Comparison of ENCODE assay signal across 13 cellular contexts in genomic region chr16:66611911-66612310, GRCh38. TPM values are rescaled to one million over a fixed set of nuclear protein-coding genes. Genes with fewer than 3 reads are reported as not detected.
"Had no signal": no experiment of that assay in that cellular context is flagged by ENCODE, and none has a peak within 500 bp of the region (broad histone marks: within the 10 kb centered on the region; RNA-seq: fewer than 3 reads in every experiment).

No MANE protein-coding gene starts in this region.

RNA-seq across cellular contexts. Expression of gene CMTM2, which starts 32.6 kb away (rescaled TPM):
- total RNA-seq: chondrocyte, colonic mucosa, dermis microvascular lymphatic vessel endothelial cell, endodermal cell, esophagus mucosa, esophagus squamous epithelium, gastrocnemius medialis, glomerular endothelial cell, left ventricle myocardium superior, lung microvascular endothelial cell, myocyte had no signal
- polyA plus RNA-seq: heart right ventricle, keratinocyte had no signal
